Comparison of ENCODE assay signal across 20 cellular contexts in the genomic region with DNA sequence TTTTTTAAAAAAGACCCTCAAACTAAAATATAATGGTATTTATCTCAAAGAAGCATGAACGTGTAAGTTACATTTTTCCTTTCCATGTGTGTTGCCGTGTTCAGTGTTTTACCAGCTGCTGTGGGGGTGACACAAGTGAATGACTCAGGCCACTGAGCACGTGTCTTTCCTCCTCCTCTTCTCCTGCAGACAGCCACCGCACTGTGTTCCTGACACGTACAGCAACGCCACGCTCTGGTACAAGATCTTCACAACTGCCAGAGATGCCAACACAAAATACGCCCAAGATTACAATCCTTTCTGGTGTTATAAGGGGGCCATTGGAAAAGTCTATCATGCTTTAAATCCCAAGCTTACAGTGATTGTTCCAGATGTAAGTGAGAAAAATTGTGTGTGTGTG. TPM values are rescaled to one million over a fixed set of nuclear protein-coding genes. Genes with fewer than 3 reads are reported as not detected.
A peak's percentile ranks its signal among the peaks of the same experiment; 100 is the strongest.
DNase-seq lines count a peak whose midpoint lies in the region; ATAC-seq and TF ChIP-seq lines count a peak whose summit lies in the region.
"Had no signal": no experiment of that assay in that cellular context is flagged by ENCODE, and none has a peak within 500 bp of the region (broad histone marks: within the 10 kb centered on the region; RNA-seq: fewer than 3 reads in every experiment).

No MANE protein-coding gene starts in this region.

- BruUV-seq in PC-9 (replicated peaks; lab: Mats Ljungman, UMichigan): no TSS peak

- H3K4me2 ChIP-seq in PC-9 (no peak overlapping the region), mesenchymal stem cell (ENCODE audit: low read length, poor library complexity, severe bottlenecking) (no peak overlapping the region)
- H3K4me2 ChIP-seq: BLaER1 treated with 17β-estradiol and CSF1 and Interleukin-3, amounts not matched to agents 10 nM and 100 nM had no signal

- ATAC-seq in stimulated activated effector memory CD8-positive, alpha-beta T cell treated with anti-CD3 and anti-CD28 coated beads, Interleukin-12 subunit alpha, Interleukin-12 subunit beta, amount 100 ng/mL, for 72 hours: no peak
- ATAC-seq: naive thymus-derived CD4-positive, alpha-beta T cell had no signal

- no peaks in the 10 kb centered on the region for H3K9me2 ChIP-seq in PC-9 (ENCODE audit: insufficient read depth)

- no peak overlapping the region for H3K9ac ChIP-seq in mesenchymal stem cell (ENCODE audit: low read length)
- H3K9ac ChIP-seq: BLaER1 treated with 17β-estradiol and CSF1 and Interleukin-3, amounts not matched to agents 10 nM and 100 nM had no signal

- H3K27ac Mint-ChIP-seq in stimulated activated effector memory CD8-positive, alpha-beta T cell treated with anti-CD3 and anti-CD28 coated beads, Interleukin-12 subunit alpha, Interleukin-12 subunit beta, amount 100 ng/mL, for 72 hours: peak overlapping the region; percentile 20

- peak overlapping the region in 1 of 2 experiments; percentile 22 for H3K18ac ChIP-seq in mesenchymal stem cell (ENCODE audit: low read depth in 1 of 2, low read length in 2 of 2)

- H3K27ac ChIP-seq in PC-9 (peak overlapping the region; percentile 86; the same call in 1 of the 2 replicates), cingulate gyrus (ENCODE audit: low read depth, low read length) (peak overlapping the region; percentile 69), mesenchymal stem cell (ENCODE audit: low read length, poor library complexity, severe bottlenecking) (peak overlapping the region; percentile 35)
- H3K27ac ChIP-seq: BLaER1 treated with 17β-estradiol and CSF1 and Interleukin-3, amounts not matched to agents 10 nM and 100 nM; left ventricle myocardium inferior; thyroid gland had no signal

- H2AFZ ChIP-seq in PC-9: no peak overlapping the region
- H2AFZ ChIP-seq in mesenchymal stem cell (ENCODE audit: low read depth, low read length): no peak overlapping the region

- no peak overlapping the region for H3K4me3 Mint-ChIP-seq in stimulated activated effector memory CD8-positive, alpha-beta T cell treated with anti-CD3 and anti-CD28 coated beads, Interleukin-12 subunit alpha, Interleukin-12 subunit beta, amount 100 ng/mL, for 72 hours
- H3K4me3 Mint-ChIP-seq: naive thymus-derived CD4-positive, alpha-beta T cell had no signal

- CTCF ChIA-PET in PC-9 (lab: Charles Lee): no interaction called here

- H3F3A ChIP-seq in PC-9 (ENCODE audit: insufficient read depth, low read depth): peaks cover 34% of the 10 kb centered on the region

- no peak overlapping the region for H2BK15ac ChIP-seq in mesenchymal stem cell (ENCODE audit: low read depth, poor library complexity, severe bottlenecking)

- H3K36me3 ChIP-seq in PC-9 (ENCODE audit: low read depth): peaks cover 39% of the 10 kb centered on the region
- H3K36me3 ChIP-seq in mesenchymal stem cell (ENCODE audit: control insufficient read depth in 1 of 2, insufficient read depth in 2 of 2, low read depth in 1 of 2, low read length in 2 of 2): peaks cover 49 to 83% of the 10 kb centered on the region in 2 experiments

- DNase-seq in PC-9 (no peak), mesenchymal stem cell (peak; percentile 77), hepatic stellate cell (ENCODE audit: low spot score) (no peak), HUDEP-2 (lab: John Stamatoyannopoulos, UW; ENCODE audit: unreplicated experiment in 76 of 76) (no peak), cardiac septum (ENCODE audit: low spot score) (no peak)
- DNase-seq in stimulated activated effector memory CD8-positive, alpha-beta T cell treated with anti-CD3 and anti-CD28 coated beads, Interleukin-12 subunit alpha, Interleukin-12 subunit beta, amount 100 ng/mL, for 72 hours (ENCODE audit: low spot score in 2 of 2): no peak
- no peak for DNase-seq in stimulated activated naive CD4-positive, alpha-beta T cell treated with Interleukin-2 at 50 U/mL for 16 hours (lab: John Stamatoyannopoulos, UW)
- DNase-seq: activated CD4-positive, alpha-beta T cell treated with anti-CD3 and anti-CD28 coated beads, Interleukin-2, amount 50 U/mL, for 48 hours; activated T-cell treated with anti-CD3 and anti-CD28 coated beads, Interleukin-2, amount 50 U/mL, for 48 hours; DMS79; left ventricle myocardium inferior; naive thymus-derived CD4-positive, alpha-beta T cell; NCI-H2029; NCI-H524; OCI-M1; retina; stimulated activated CD4-positive, alpha-beta T cell treated with anti-CD3 and anti-CD28 coated beads, Interleukin-1b, Interleukin-23, amount 100 ng/mL, for 48 hours; thyroid gland had no signal

- H3K23ac ChIP-seq in mesenchymal stem cell (ENCODE audit: low read length in 2 of 2): no peak overlapping the region

- no peak overlapping the region for H4K8ac ChIP-seq in mesenchymal stem cell (ENCODE audit: low read length)

- H3K14ac ChIP-seq in mesenchymal stem cell (ENCODE audit: low read length in 2 of 2): no peak overlapping the region

- no peak overlapping the region for H2BK5ac ChIP-seq in mesenchymal stem cell (ENCODE audit: low read depth, low read length, poor library complexity, severe bottlenecking)

- POLR2A ChIA-PET in PC-9 (lab: Charles Lee; ENCODE audit: unreplicated experiment): interaction anchor here (0.8 kb wide), 1 partner anchor 836 kb away, joined by 5 read pairs; the partner anchor contains the start of gene CRCP

- H3K79me2 ChIP-seq in PC-9 (ENCODE audit: low read depth): no peaks in the 10 kb centered on the region

- H2AK5ac ChIP-seq in mesenchymal stem cell (ENCODE audit: low read length, severe bottlenecking): no peak overlapping the region

- intact Hi-C loops in PC-9 (cut with micrococcal nuclease; ENCODE audit: unreplicated experiment) (no loop called here), cardiac septum (cut with DNase I) (no loop called here)

- WGBS in mesenchymal stem cell: 83% methylated on average over 3 of the region's 8 CpGs

- H3K79me1 ChIP-seq in mesenchymal stem cell (replicated peaks; ENCODE audit: low read length, poor library complexity, severe bottlenecking): peaks cover 23% of the 10 kb centered on the region

- no peaks in the 10 kb centered on the region for H3K27me3 ChIP-seq in PC-9 (ENCODE audit: insufficient read depth, low read depth)
- no peaks in the 10 kb centered on the region for H3K27me3 ChIP-seq in mesenchymal stem cell (ENCODE audit: control insufficient read depth in 1 of 2, insufficient read depth in 1 of 2, low read length in 2 of 2)
- H3K27me3 ChIP-seq: BLaER1 treated with 17β-estradiol and CSF1 and Interleukin-3, amounts not matched to agents 10 nM and 100 nM; thyroid gland had no signal

- no peaks in the 10 kb centered on the region for H3K4me1 Mint-ChIP-seq in stimulated activated effector memory CD8-positive, alpha-beta T cell treated with anti-CD3 and anti-CD28 coated beads, Interleukin-12 subunit alpha, Interleukin-12 subunit beta, amount 100 ng/mL, for 72 hours
- H3K4me1 Mint-ChIP-seq: naive thymus-derived CD4-positive, alpha-beta T cell had no signal

- peaks cover 22% of the 10 kb centered on the region for H3K4me1 ChIP-seq in PC-9 (replicated peaks; ENCODE audit: insufficient read depth)
- peaks cover 21% of the 10 kb centered on the region for H3K4me1 ChIP-seq in mesenchymal stem cell (ENCODE audit: control insufficient read depth, insufficient read depth, low read depth, low read length)
- H3K4me1 ChIP-seq: BLaER1 treated with 17β-estradiol and CSF1 and Interleukin-3, amounts not matched to agents 10 nM and 100 nM; thyroid gland had no signal

- no peaks in the 10 kb centered on the region for H3K9me3 Mint-ChIP-seq in stimulated activated effector memory CD8-positive, alpha-beta T cell treated with anti-CD3 and anti-CD28 coated beads, Interleukin-12 subunit alpha, Interleukin-12 subunit beta, amount 100 ng/mL, for 72 hours
- H3K9me3 Mint-ChIP-seq: naive thymus-derived CD4-positive, alpha-beta T cell had no signal

- no peak overlapping the region for H3K4me3 ChIP-seq in PC-9
- no peak overlapping the region for H3K4me3 ChIP-seq in mesenchymal stem cell (ENCODE audit: insufficient read depth in 1 of 2, low read depth in 1 of 2, low read length in 2 of 2)
- H3K4me3 ChIP-seq: BLaER1 treated with 17β-estradiol and CSF1 and Interleukin-3, amounts not matched to agents 10 nM and 100 nM; left ventricle myocardium inferior; thyroid gland had no signal

- no peaks in the 10 kb centered on the region for H4K20me1 ChIP-seq in PC-9 (ENCODE audit: insufficient read depth)

- TF ChIP-seq CTCF in PC-9 (conservative IDR thresholded peaks at IDR 0.05): no peak

- H3K9me3 ChIP-seq in PC-9 (ENCODE audit: insufficient read depth, low read depth) (no peaks in the 10 kb centered on the region), mesenchymal stem cell (ENCODE audit: control insufficient read depth, low read length) (no peaks in the 10 kb centered on the region)
- H3K9me3 ChIP-seq: BLaER1 treated with 17β-estradiol and CSF1 and Interleukin-3, amounts not matched to agents 10 nM and 100 nM; left ventricle myocardium inferior; thyroid gland had no signal

- H3K36me3 Mint-ChIP-seq in stimulated activated effector memory CD8-positive, alpha-beta T cell treated with anti-CD3 and anti-CD28 coated beads, Interleukin-12 subunit alpha, Interleukin-12 subunit beta, amount 100 ng/mL, for 72 hours: peaks cover 100% of the 10 kb centered on the region

- H2BK120ac ChIP-seq in mesenchymal stem cell (ENCODE audit: low read depth, low read length): no peak overlapping the region

- peak overlapping the region; percentile 87 for H4K91ac ChIP-seq in mesenchymal stem cell (ENCODE audit: low read length)

- no peak overlapping the region for H3K4ac ChIP-seq in mesenchymal stem cell (ENCODE audit: low read depth in 1 of 2, low read length in 2 of 2)

- no peak overlapping the region for H2BK12ac ChIP-seq in mesenchymal stem cell (ENCODE audit: low read length in 2 of 2)

RNA-seq across cellular contexts. Expression of gene TMEM248, which starts 29.7 kb away (rescaled TPM):
- total RNA-seq in PC-9 (2021): 83.6 and 84.3 TPM in 2 replicates
- 92.2 TPM for polyA plus RNA-seq in mesenchymal stem cell (2013, experiment 1 of 2)
- 91.8 TPM for polyA plus RNA-seq in mesenchymal stem cell (2013, experiment 2 of 2)
- 50.2 TPM for total RNA-seq in cardiac septum

RNA-seq across cellular contexts. Expression of gene SBDS, which starts 44.6 kb away (rescaled TPM):
- 56.7 and 65.1 TPM in 2 replicates for total RNA-seq in PC-9 (2021)
- 134 TPM for polyA plus RNA-seq in mesenchymal stem cell (2013, experiment 1 of 2)
- polyA plus RNA-seq in mesenchymal stem cell (2013, experiment 2 of 2): 139 TPM
- total RNA-seq in cardiac septum: 242 TPM

RNA-seq across cellular contexts. Expression of gene TYW1, which starts 45.9 kb away (rescaled TPM):
- total RNA-seq in PC-9 (2021) (12.6 and 13.4 TPM in 2 replicates), cardiac septum (11.2 TPM)
- 10.9 TPM for polyA plus RNA-seq in mesenchymal stem cell (2013, experiment 1 of 2)
- polyA plus RNA-seq in mesenchymal stem cell (2013, experiment 2 of 2): 10.6 TPM

Comparison
In these comparisons a context has a peak if more than half of its experiments do, and no peak if none do; other contexts are left out.
1. H3K27ac ChIP-seq: peak in every context shown above with its lines; median percentile 86 in PC-9; 69 in cingulate gyrus; 35 in mesenchymal stem cell.